In the genomic region with DNA sequence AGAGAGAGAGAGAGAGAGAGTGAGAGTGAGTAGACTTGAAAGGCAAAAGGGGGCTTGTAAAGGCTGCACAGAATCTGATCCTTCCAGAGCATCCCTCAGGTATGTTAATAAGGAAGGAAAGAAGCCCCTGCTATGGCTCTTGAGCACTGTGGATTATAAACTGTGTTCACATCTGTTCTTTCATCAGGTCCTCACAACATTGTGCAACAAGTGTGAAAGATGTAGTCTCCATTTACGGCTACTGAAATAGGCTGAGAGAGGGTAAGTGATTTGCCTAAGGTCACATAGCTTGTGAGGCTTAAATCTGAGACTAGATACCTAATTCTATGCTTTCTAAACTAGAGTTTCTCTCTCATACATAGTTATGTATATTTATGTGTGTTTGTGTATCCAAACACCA, we compare ENCODE assay signal across 26 cellular contexts. TPM values are rescaled to one million over a fixed set of nuclear protein-coding genes. Genes with fewer than 3 reads are reported as not detected.
DNase-seq lines count a peak whose midpoint lies in the region; ATAC-seq and TF ChIP-seq lines count a peak whose summit lies in the region.
"Had no signal": no experiment of that assay in that cellular context is flagged by ENCODE, and none has a peak within 500 bp of the region (broad histone marks: within the 10 kb centered on the region; RNA-seq: fewer than 3 reads in every experiment).

No MANE protein-coding gene starts in this region.

- no peaks in the 10 kb centered on the region for H4K20me1 ChIP-seq in neural progenitor cell (ENCODE audit: low read depth)

- DNase-seq in T-helper 17 cell (no peak), choroid plexus epithelial cell (ENCODE audit: low read depth) (peak; percentile 70), iris pigment epithelial cell (ENCODE audit: low read depth) (peak; percentile 60), head of caudate nucleus (no peak), neural progenitor cell (ENCODE audit: low spot score) (no peak)
- no peak for DNase-seq in natural killer cell treated with Interleukin-12 subunit alpha and Interleukin-12 subunit beta and Interleukin-15 and Interleukin-18, amount 100 ng/mL, for 72 hours (ENCODE audit: low spot score)
- DNase-seq: BE2C; CD8-positive, alpha-beta memory T cell; DMS 273 treated with DMSO at 0.1 percent for 48 hours; DMS79; EL; GDM1; HCEC 1CT; KBM-7; MG63; NCI-H1105 treated with DMSO at 0.1 percent for 48 hours; NCI-H2029; NCI-H446 treated with DMSO at 0.1 percent for 48 hours; NCI-H526; NCI-H82; NK-92 treated with Interleukin-12 subunit alpha and Interleukin-12 subunit beta, amount 100 ng/mL, for 24 hours; PC-3; SK-N-SH had no signal

- H3K9me3 ChIP-seq in T-helper 17 cell (ENCODE audit: control insufficient read depth, low read length, poor library complexity, severe bottlenecking) (no peaks in the 10 kb centered on the region), neural progenitor cell (ENCODE audit: low read depth) (no peaks in the 10 kb centered on the region)
- H3K9me3 ChIP-seq: BE2C, MG63, SK-N-SH had no signal

- no peaks in the 10 kb centered on the region for H3K79me2 ChIP-seq in neural progenitor cell (ENCODE audit: low read depth)

- ATAC-seq in T-helper 17 cell = no peak
- ATAC-seq in GM19395 (IDR thresholded peaks at IDR 0.05; ENCODE audit: unreplicated experiment) = no peak
- ATAC-seq in natural killer cell treated with Interleukin-12 subunit alpha and Interleukin-12 subunit beta and Interleukin-15 and Interleukin-18, amount 100 ng/mL, for 72 hours = no peak
- ATAC-seq: PC-3 had no signal

- H3K27me3 Mint-ChIP-seq in T-helper 17 cell (no peaks in the 10 kb centered on the region), neural progenitor cell (ENCODE audit: insufficient read depth, low read depth) (no peaks in the 10 kb centered on the region)
- no peaks in the 10 kb centered on the region for H3K27me3 Mint-ChIP-seq in natural killer cell treated with Interleukin-12 subunit alpha and Interleukin-12 subunit beta and Interleukin-15 and Interleukin-18, amount 100 ng/mL, for 72 hours
- H3K27me3 Mint-ChIP-seq: CD8-positive, alpha-beta memory T cell had no signal

- TF ChIP-seq CTCF in choroid plexus epithelial cell (conservative IDR thresholded peaks at IDR 0.05; ENCODE audit: low read depth, low read length) = no peak
- no peak for TF ChIP-seq CTCF in neural progenitor cell (IDR thresholded peaks at IDR 0.05)

- no peak overlapping the region for H3K4me3 ChIP-seq in choroid plexus epithelial cell (ENCODE audit: low read depth, low read length)
- no peak overlapping the region for H3K4me3 ChIP-seq in neural progenitor cell
- H3K4me3 ChIP-seq: MG63 had no signal

- no peaks in the 10 kb centered on the region for H3K4me1 ChIP-seq in neural progenitor cell
- H3K4me1 ChIP-seq: BE2C had no signal

- peak overlapping the region; percentile 43 for H3K27ac Mint-ChIP-seq in T-helper 17 cell
- no peak overlapping the region for H3K27ac Mint-ChIP-seq in natural killer cell treated with Interleukin-12 subunit alpha and Interleukin-12 subunit beta and Interleukin-15 and Interleukin-18, amount 100 ng/mL, for 72 hours
- no peak overlapping the region for H3K27ac Mint-ChIP-seq in neural progenitor cell

- no peaks in the 10 kb centered on the region for H3K9me3 Mint-ChIP-seq in natural killer cell treated with Interleukin-12 subunit alpha and Interleukin-12 subunit beta and Interleukin-15 and Interleukin-18, amount 100 ng/mL, for 72 hours
- no peaks in the 10 kb centered on the region for H3K9me3 Mint-ChIP-seq in neural progenitor cell
- H3K9me3 Mint-ChIP-seq: CD14-positive monocyte; CD8-positive, alpha-beta memory T cell had no signal

- no peaks in the 10 kb centered on the region for H3K27me3 ChIP-seq in neural progenitor cell
- H3K27me3 ChIP-seq: BE2C, MG63 had no signal

- H3K27ac ChIP-seq in neural progenitor cell = no peak overlapping the region
- H3K27ac ChIP-seq: HL-60 had no signal

- peaks cover 5% of the 10 kb centered on the region for H3K36me3 Mint-ChIP-seq in T-helper 17 cell (ENCODE audit: low read depth)
- H3K36me3 Mint-ChIP-seq in natural killer cell treated with Interleukin-12 subunit alpha and Interleukin-12 subunit beta and Interleukin-15 and Interleukin-18, amount 100 ng/mL, for 72 hours = no peaks in the 10 kb centered on the region
- H3K36me3 Mint-ChIP-seq in neural progenitor cell = no peaks in the 10 kb centered on the region

- no peak overlapping the region for H3K4me2 ChIP-seq in neural progenitor cell
- H3K4me2 ChIP-seq: SK-N-SH had no signal

- no peaks in the 10 kb centered on the region for H3K36me3 ChIP-seq in neural progenitor cell
- H3K36me3 ChIP-seq: BE2C, MG63 had no signal

- H3K4me3 Mint-ChIP-seq in T-helper 17 cell (no peak overlapping the region), neural progenitor cell (no peak overlapping the region)
- no peak overlapping the region for H3K4me3 Mint-ChIP-seq in natural killer cell treated with Interleukin-12 subunit alpha and Interleukin-12 subunit beta and Interleukin-15 and Interleukin-18, amount 100 ng/mL, for 72 hours
- H3K4me3 Mint-ChIP-seq: CD14-positive monocyte; CD8-positive, alpha-beta memory T cell had no signal

- intact Hi-C loops in head of caudate nucleus (cut with DNase I) = no loop called here

- no peak overlapping the region for H3K9ac ChIP-seq in neural progenitor cell
- H3K9ac ChIP-seq: SK-N-SH had no signal

- H3F3A ChIP-seq in neural progenitor cell (ENCODE audit: low read depth) = no peaks in the 10 kb centered on the region

- H3K4me1 Mint-ChIP-seq in T-helper 17 cell (peaks cover 4% of the 10 kb centered on the region), neural progenitor cell (peaks cover 6% of the 10 kb centered on the region)
- H3K4me1 Mint-ChIP-seq in natural killer cell treated with Interleukin-12 subunit alpha and Interleukin-12 subunit beta and Interleukin-15 and Interleukin-18, amount 100 ng/mL, for 72 hours (ENCODE audit: low read depth in 2 of 2) = no peaks in the 10 kb centered on the region
- H3K4me1 Mint-ChIP-seq: CD14-positive monocyte; CD8-positive, alpha-beta memory T cell had no signal

- no peak overlapping the region for H2AFZ ChIP-seq in neural progenitor cell (replicated peaks)

RNA-seq across cellular contexts. Expression of a gene that starts 15.2 kb away (rescaled TPM):
- 10 to 100 TPM; 32.4 to 39.3 TPM for total RNA-seq in T-helper 17 cell
- total RNA-seq in natural killer cell treated with Interleukin-12 subunit alpha and Interleukin-12 subunit beta and Interleukin-15 and Interleukin-18, amount 100 ng/mL, for 72 hours = 10 to 100 TPM; 29.4 to 32.2 TPM
- 29.3 and 58.8 TPM in 2 replicates for total RNA-seq in neural progenitor cell (ENCODE audit: low replicate concordance)

Comparison
In these comparisons a context has a peak if more than half of its experiments do, and no peak if none do; other contexts are left out.
1. DNase-seq: peak in choroid plexus epithelial cell (single experiment) and iris pigment epithelial cell (single experiment); none in T-helper 17 cell (0 of 3), head of caudate nucleus (0 of 42), natural killer cell treated with Interleukin-12 subunit alpha and Interleukin-12 subunit beta and Interleukin-15 and Interleukin-18, amount 100 ng/mL, for 72 hours (single experiment) and neural progenitor cell (single experiment).